In the genomic region with DNA sequence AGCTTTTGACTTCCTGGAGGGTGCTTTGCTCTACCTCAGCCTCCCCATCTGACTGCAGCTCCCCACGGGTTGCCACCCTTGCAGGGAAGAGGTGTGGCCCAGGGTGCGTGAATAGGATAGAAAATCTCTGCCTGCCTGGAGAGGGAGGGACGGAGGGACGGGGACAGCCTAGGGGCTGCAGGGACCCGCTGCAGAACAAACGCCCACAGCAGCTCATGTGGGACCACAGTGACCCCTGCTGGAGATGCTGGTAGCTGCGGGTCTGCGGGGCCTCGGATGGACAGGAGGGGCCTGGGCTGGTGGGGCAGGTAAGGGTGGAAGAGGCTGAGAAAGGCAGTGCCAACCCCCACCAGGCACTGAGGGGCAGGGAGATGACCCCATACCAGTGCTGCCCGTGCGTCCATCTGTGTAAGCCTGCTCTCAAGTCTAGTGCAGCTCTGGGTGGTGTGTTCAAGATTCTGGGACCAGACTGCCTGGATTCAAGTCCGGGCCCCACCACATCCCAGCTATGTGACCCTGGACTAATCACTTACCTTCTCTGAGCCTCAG, we compare ENCODE assay signal across 8 cellular contexts. TPM values are rescaled to one million over a fixed set of nuclear protein-coding genes. Genes with fewer than 3 reads are reported as not detected.
A peak's percentile ranks its signal among the peaks of the same experiment; 100 is the strongest.
DNase-seq lines count a peak whose midpoint lies in the region; ATAC-seq and TF ChIP-seq lines count a peak whose summit lies in the region.

No MANE protein-coding gene starts in this region.

- H3K79me2 ChIP-seq in SK-N-SH (ENCODE audit: insufficient read depth), result no peaks in the 10 kb centered on the region

- H2BK20ac ChIP-seq in IMR-90 (ENCODE audit: low read depth, low read length), result peak overlapping the region; percentile 77

- dilution Hi-C loops in IMR-90 (cut with HindIII; ENCODE audit: low sequenced_read_pairs, unreplicated experiment), result no loop called here

- H2BK15ac ChIP-seq in IMR-90 (ENCODE audit: low read depth, low read length), result peak overlapping the region; percentile 74; the same call in 2 of the 3 replicates

- H3K27me3 Mint-ChIP-seq in activated naive CD4-positive, alpha-beta T cell treated with anti-CD3 and anti-CD28 coated beads for 36 hours (ENCODE audit: low read depth), result no peaks in the 10 kb centered on the region

- no TSS peak for BruUV-seq in IMR-90 (replicated peaks; lab: Mats Ljungman, UMichigan)

- DNase-seq in DMS114 treated with DMSO at 0.1 percent for 48 hours (lab: John Stamatoyannopoulos, UW; ENCODE audit: unreplicated experiment) (peak; percentile 36), IMR-90 (peak; percentile 52), SK-N-SH (peak; percentile 94), Right ventricle myocardium inferior (ENCODE audit: missing footprints) (peak; percentile 81), posterior vena cava (ENCODE audit: low spot score) (peak; percentile 91), uterus (peak; percentile 63 to 73)
- peak; percentile 76 for DNase-seq in activated naive CD4-positive, alpha-beta T cell treated with anti-CD3 and anti-CD28 coated beads for 36 hours

- peaks cover 32% of the 10 kb centered on the region for H3F3A ChIP-seq in SK-N-SH (replicated peaks; ENCODE audit: insufficient read depth)

- peak overlapping the region; percentile 49 for H3K23ac ChIP-seq in IMR-90 (ENCODE audit: low read depth, low read length)

- H3K9me3 ChIP-seq in IMR-90 (ENCODE audit: control insufficient read depth, insufficient read depth, low read length) (no peaks in the 10 kb centered on the region), SK-N-SH (no peaks in the 10 kb centered on the region), uterus (no peaks in the 10 kb centered on the region)

- H2AFZ ChIP-seq in IMR-90 (replicated peaks; ENCODE audit: low read length, poor library complexity) (peak overlapping the region; percentile 86), SK-N-SH (ENCODE audit: low read depth) (no peak overlapping the region)

- H3K79me1 ChIP-seq in IMR-90 (ENCODE audit: low read depth in 1 of 2, low read length in 2 of 2), result peaks cover 0 to 35% of the 10 kb centered on the region in 2 experiments; a peak in 2 of 4 replicates

- H4K20me1 ChIP-seq in IMR-90 (ENCODE audit: insufficient read depth, low read length), result no peaks in the 10 kb centered on the region
- H4K20me1 ChIP-seq in SK-N-SH (ENCODE audit: insufficient read depth), result no peaks in the 10 kb centered on the region

- peak overlapping the region; percentile 75 for H3K14ac ChIP-seq in IMR-90 (replicated peaks; ENCODE audit: low read depth, low read length)

- peak overlapping the region; percentile 84 for H2AK9ac ChIP-seq in IMR-90 (replicated peaks; ENCODE audit: low read depth, low read length, poor library complexity)

- intact Hi-C loops in IMR-90 (cut with micrococcal nuclease) (loop anchor here (1.0 to 2.0 kb wide), 3 partner anchors 148 to 318 kb away; a partner anchor contains a TSS), Right ventricle myocardium inferior (cut with DNase I) (loop anchor here (10.0 kb wide), 2 partner anchors 184 to 586 kb away; no protein-coding TSS in a partner anchor), posterior vena cava (cut with DNase I) (loop anchor here (2.0 to 5.0 kb wide), 2 partner anchors 162 to 164 kb away; no protein-coding TSS in a partner anchor), uterus (cut with DNase I; ENCODE audit: low total_unique reads) (no loop called here)
- intact Hi-C loops in activated naive CD4-positive, alpha-beta T cell treated with anti-CD3 and anti-CD28 coated beads for 36 hours (cut with micrococcal nuclease), result loop anchor here (5.0 kb wide), 3 partner anchors 149 to 659 kb away; no protein-coding TSS in a partner anchor

- CTCF ChIA-PET in IMR-90 (lab: Yijun Ruan, JAX), result interaction anchor here (0.5 to 4.0 kb wide), 23 partner anchors 10 to 657 kb away, joined by 3 to 27 read pairs (median 5); a partner anchor contains a TSS
- CTCF ChIA-PET in SK-N-SH (lab: Yijun Ruan, JAX), result interaction anchor here (0.6 to 18.4 kb wide), 86 partner anchors 10 to 661 kb away, joined by 3 to 725 read pairs (median 4); a partner anchor contains a TSS
- CTCF ChIA-PET in activated naive CD4-positive, alpha-beta T cell treated with anti-CD3 and anti-CD28 coated beads for 36 hours (lab: Charles Lee), result interaction anchor here (0.6 to 5.8 kb wide), 53 partner anchors 9 to 662 kb away, joined by 3 to 32 read pairs (median 4); a partner anchor contains a TSS

- no peak overlapping the region for H3K27ac Mint-ChIP-seq in activated naive CD4-positive, alpha-beta T cell treated with anti-CD3 and anti-CD28 coated beads for 36 hours

- H3K9me1 ChIP-seq in IMR-90 (ENCODE audit: insufficient read depth, low read length), result peaks cover 18% of the 10 kb centered on the region; the same call in 1 of the 2 replicates

- H3K27ac ChIP-seq in IMR-90 (ENCODE audit: insufficient read depth, low read length) (peak overlapping the region; percentile 6; the same call in 1 of the 2 replicates), SK-N-SH (ENCODE audit: low read depth in 2 of 2, low read length in 1 of 2) (no peak overlapping the region), uterus (no peak overlapping the region)

- peak; percentile 95 for TF ChIP-seq RAD21 in IMR-90 (IDR thresholded peaks at IDR 0.05; ENCODE audit: low read length)
- peak; percentile 95 for TF ChIP-seq RAD21 in SK-N-SH (IDR thresholded peaks at IDR 0.05; ENCODE audit: low read length)

- peak; percentile 43; the same call in 1 of the 2 replicates for TF ChIP-seq POLR2A in IMR-90 (IDR thresholded peaks at IDR 0.05; ENCODE audit: low read depth, low read length)
- no peak for TF ChIP-seq POLR2A in uterus (IDR thresholded peaks at IDR 0.05)

- peak overlapping the region in 1 of 2 experiments; percentile 52; a peak in 3 of 4 replicates for H4K8ac ChIP-seq in IMR-90 (ENCODE audit: low read depth in 2 of 2, low read length in 2 of 2)

- WGBS in IMR-90 (ENCODE audit: extremely low coverage in 2 of 2, insufficient read length in 1 of 2), 2 experiments, result 0% methylated on average over 4 of the region's 12 CpGs; no CpG with 5 or more reads in 1 of the 2 experiments
- WGBS in SK-N-SH (ENCODE audit: low lambda C conversion rate), result 10% methylated on average over 10 of the region's 12 CpGs

- no peak overlapping the region for H3K4me3 Mint-ChIP-seq in activated naive CD4-positive, alpha-beta T cell treated with anti-CD3 and anti-CD28 coated beads for 36 hours

- peak overlapping the region; percentile 78 for H4K91ac ChIP-seq in IMR-90 (ENCODE audit: insufficient read depth, low read depth, low read length)

- H3K36me3 Mint-ChIP-seq in activated naive CD4-positive, alpha-beta T cell treated with anti-CD3 and anti-CD28 coated beads for 36 hours (ENCODE audit: low read depth), result no peaks in the 10 kb centered on the region

- H3K9ac ChIP-seq in IMR-90 (ENCODE audit: low read depth, low read length) (no peak overlapping the region), SK-N-SH (no peak overlapping the region)

- H2AK5ac ChIP-seq in IMR-90 (ENCODE audit: low read depth, low read length), result peak overlapping the region; percentile 89

- TF ChIP-seq CTCF in IMR-90 (conservative IDR thresholded peaks at IDR 0.05; ENCODE audit: low read depth, low read length) (peak; percentile 89), SK-N-SH (IDR thresholded peaks at IDR 0.05) (peak; percentile 97), uterus (IDR thresholded peaks at IDR 0.05) (peak; percentile 75 to 93 (median 89))

- H3K9me3 Mint-ChIP-seq in activated naive CD4-positive, alpha-beta T cell treated with anti-CD3 and anti-CD28 coated beads for 36 hours, result no peaks in the 10 kb centered on the region

- H2BK5ac ChIP-seq in IMR-90 (ENCODE audit: low read depth, low read length, poor library complexity, severe bottlenecking), result no peak overlapping the region

- no peak for TF ChIP-seq EP300 in SK-N-SH (IDR thresholded peaks at IDR 0.05; ENCODE audit: borderline replicate concordance in 1 of 2, low read depth in 1 of 2, low read length in 1 of 2)

- peak overlapping the region; percentile 27; the same call in 1 of the 2 replicates for H4K5ac ChIP-seq in IMR-90 (ENCODE audit: low read depth, low read length)

- no peaks in the 10 kb centered on the region for H3K4me1 Mint-ChIP-seq in activated naive CD4-positive, alpha-beta T cell treated with anti-CD3 and anti-CD28 coated beads for 36 hours (ENCODE audit: low read depth)

- H3K4me1 ChIP-seq in IMR-90 (ENCODE audit: control insufficient read depth, insufficient read depth, low read length), result peaks cover 24% of the 10 kb centered on the region
- peaks cover 24 to 25% of the 10 kb centered on the region in 2 experiments; a peak in 3 of 4 replicates for H3K4me1 ChIP-seq in SK-N-SH (ENCODE audit: control insufficient read depth in 1 of 2, insufficient read depth in 2 of 2, low read depth in 1 of 2, low read length in 1 of 2)
- H3K4me1 ChIP-seq in uterus, result peaks cover 0 to 5% of the 10 kb centered on the region in 2 donors

- peak overlapping the region; percentile 68; the same call in 1 of the 2 replicates for H3K4me2 ChIP-seq in IMR-90 (ENCODE audit: low read depth, low read length)
- H3K4me2 ChIP-seq in SK-N-SH, result 0 out of 2 replicates have a peak overlapping the region, but pooled peaks have one; percentile 25

- peak overlapping the region; percentile 90 for H2BK120ac ChIP-seq in IMR-90 (ENCODE audit: low read depth, low read length)

- H3K36me3 ChIP-seq in IMR-90 (ENCODE audit: control insufficient read depth, insufficient read depth, low read length), result no peaks in the 10 kb centered on the region
- H3K36me3 ChIP-seq in SK-N-SH (replicated peaks in 1 of 2; ENCODE audit: control insufficient read depth in 1 of 2, insufficient read depth in 2 of 2, low read length in 1 of 2), result no peaks in the 10 kb centered on the region
- H3K36me3 ChIP-seq in uterus, result no peaks in the 10 kb centered on the region

- H3K4me3 ChIP-seq in IMR-90 (ENCODE audit: insufficient read depth, low read depth, low read length), result no peak overlapping the region
- peak overlapping the region in 1 of 2 experiments; percentile 3; a peak in 2 of 4 replicates for H3K4me3 ChIP-seq in SK-N-SH (ENCODE audit: low read depth in 2 of 2, low read length in 1 of 2)
- H3K4me3 ChIP-seq in uterus, result no peak overlapping the region

- H3K27me3 ChIP-seq in IMR-90 (ENCODE audit: control insufficient read depth, insufficient read depth, low read length), result no peaks in the 10 kb centered on the region
- H3K27me3 ChIP-seq in SK-N-SH (ENCODE audit: insufficient read depth), result no peaks in the 10 kb centered on the region
- H3K27me3 ChIP-seq in uterus, result no peaks in the 10 kb centered on the region

- no peak overlapping the region for H3K56ac ChIP-seq in IMR-90 (ENCODE audit: extremely low read depth, insufficient read depth, low read length)

- peak; percentile 57 for ATAC-seq in IMR-90 (ENCODE audit: low read depth)
- ATAC-seq in Right ventricle myocardium inferior, result peak; percentile 60
- no peak for ATAC-seq in HG03354 (IDR thresholded peaks at IDR 0.05; ENCODE audit: poor library complexity, severe bottlenecking, unreplicated experiment)

- H3K18ac ChIP-seq in IMR-90 (ENCODE audit: low read depth, low read length), result no peak overlapping the region

- POLR2A ChIA-PET in IMR-90 (lab: Charles Lee; ENCODE audit: unreplicated experiment) (no interaction called here), SK-N-SH (lab: Yijun Ruan, JAX) (interaction anchor here (1.4 kb wide), 1 partner anchor 164 kb away, joined by 5 read pairs; no protein-coding TSS in a partner anchor)

- in situ Hi-C loops in IMR-90 (cut with MboI; ENCODE audit: low sequenced_read_pairs), result loop anchor here (5.0 to 10.0 kb wide), 2 partner anchors 164 to 656 kb away; no protein-coding TSS in a partner anchor

- H3K4ac ChIP-seq in IMR-90 (ENCODE audit: low read depth, low read length), result peak overlapping the region; percentile 89

- no peaks in the 10 kb centered on the region for H3K9me2 ChIP-seq in SK-N-SH

RNA-seq across cellular contexts. Expression of a gene that starts 39.4 kb away (rescaled TPM):
- 2.2 and 2.5 TPM in 2 replicates for total RNA-seq in IMR-90 (2012; rRNA removed)
- 4.7 and 5.1 TPM in 2 replicates for polyA plus RNA-seq in IMR-90 (2012; rRNA removed)
- 1.7 and 2.4 TPM in 2 replicates for polyA plus RNA-seq in IMR-90 (2012; cell fraction: cytosol; rRNA removed)
- polyA plus RNA-seq in IMR-90 (2012; cell fraction: nucleus; rRNA removed; ENCODE audit: low replicate concordance), result 18.1 and 26.1 TPM in 2 replicates
- 0.44 and 0.54 TPM in 2 replicates for polyA plus RNA-seq in SK-N-SH (2012; rRNA removed)
- 0.26 and 0.41 TPM in 2 replicates for polyA plus RNA-seq in SK-N-SH (2012; cell fraction: cytosol; rRNA removed)
- 1.5 TPM in 2 replicates for polyA plus RNA-seq in SK-N-SH (2012; cell fraction: nucleus; rRNA removed)
- not detected for total RNA-seq in activated naive CD4-positive, alpha-beta T cell treated with anti-CD3 and anti-CD28 coated beads for 36 hours
- total RNA-seq in Right ventricle myocardium inferior, result 7.9 TPM
- 10 to 100 TPM; 12.9 to 18.6 TPM for total RNA-seq in posterior vena cava
- total RNA-seq in uterus, result 10 to 100 TPM in 3 of 4 donors, 1 to 10 TPM in 1; 5.3 to 47.6 (median 15.7) TPM

RNA-seq across cellular contexts. Expression of a gene that starts 56.0 kb away (rescaled TPM):
- total RNA-seq in IMR-90 (2012; rRNA removed) (237 and 268 TPM in 2 replicates), Right ventricle myocardium inferior (581 TPM), posterior vena cava (100 to 1,000 TPM; 442 to 500 TPM), uterus (100 to 1,000 TPM; 136 to 639 (median 209) TPM)
- polyA plus RNA-seq in IMR-90 (2012; rRNA removed) (239 and 292 TPM in 2 replicates), SK-N-SH (2012; rRNA removed) (548 and 676 TPM in 2 replicates)
- 370 and 502 TPM in 2 replicates for polyA plus RNA-seq in IMR-90 (2012; cell fraction: cytosol; rRNA removed)
- 218 and 328 TPM in 2 replicates for polyA plus RNA-seq in IMR-90 (2012; cell fraction: nucleus; rRNA removed; ENCODE audit: low replicate concordance)
- polyA plus RNA-seq in SK-N-SH (2012; cell fraction: cytosol; rRNA removed), result 278 and 460 TPM in 2 replicates
- polyA plus RNA-seq in SK-N-SH (2012; cell fraction: nucleus; rRNA removed), result 675 and 717 TPM in 2 replicates
- not detected for total RNA-seq in activated naive CD4-positive, alpha-beta T cell treated with anti-CD3 and anti-CD28 coated beads for 36 hours

Comparison
In these comparisons a context has a peak if more than half of its experiments do, and no peak if none do; other contexts are left out.
1. DNase-seq: peak in every context shown above with its lines; median percentile 94 in SK-N-SH; 91 in posterior vena cava; 81 in Right ventricle myocardium inferior; 76 in activated naive CD4-positive, alpha-beta T cell treated with anti-CD3 and anti-CD28 coated beads for 36 hours; 68 in uterus; 52 in IMR-90; 36 in DMS114 treated with DMSO at 0.1 percent for 48 hours.
2. RNA of a gene that starts 56.0 kb away (total RNA-seq): 581 TPM in Right ventricle myocardium inferior (single experiment), 442 to 500 TPM in posterior vena cava, 136 to 639 TPM in uterus and 237 to 268 TPM in IMR-90; not detected in activated naive CD4-positive, alpha-beta T cell treated with anti-CD3 and anti-CD28 coated beads for 36 hours; every median in the first group is over 100 times any median in the second.
3. Peak in every context shown above with its lines, with median percentiles within 50 percentile points of each other: CTCF ChIP-seq.